In the genomic region with DNA sequence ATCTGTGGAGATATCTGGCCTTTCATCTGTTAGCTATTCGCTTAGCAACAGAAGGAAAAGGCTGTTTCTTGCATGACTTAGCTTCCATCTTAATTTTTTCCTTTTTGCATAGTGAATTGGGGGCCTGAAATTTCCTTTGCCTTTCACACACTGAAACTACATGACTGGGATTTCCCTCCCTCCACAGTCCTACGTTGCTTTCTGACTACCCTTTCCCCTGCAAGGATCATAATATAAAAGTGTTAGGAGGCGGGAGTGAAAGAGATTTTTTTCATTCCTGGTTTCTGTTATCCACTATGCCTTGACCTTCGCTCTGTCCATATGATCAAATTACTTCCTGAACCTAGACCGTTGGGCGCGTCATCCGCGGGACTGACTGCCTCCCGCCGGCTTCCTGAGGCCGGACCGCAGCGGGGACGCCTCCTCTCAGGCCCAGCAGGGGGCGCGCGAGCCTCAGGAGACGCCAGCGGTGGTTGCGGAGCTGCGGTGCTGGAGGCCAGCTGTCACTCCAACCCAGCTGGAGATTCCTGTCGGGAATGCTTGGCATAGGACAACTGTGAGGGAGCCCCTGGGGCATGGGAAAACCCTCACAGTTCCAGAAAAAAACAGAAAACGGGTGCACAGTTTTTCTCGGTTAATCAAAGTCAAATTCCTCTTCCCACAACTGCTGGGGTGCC, we compare ENCODE assay signal across 1 cellular context.
TF ChIP-seq lines count a peak whose summit lies in the region.

No MANE protein-coding gene starts in this region.

TF ChIP-seq in HepG2, 621 proteins besides CTCF, POLR2A, EP300 and RAD21 (continued from another document and continues in another):
- TF ChIP-seq, protein P1, sequence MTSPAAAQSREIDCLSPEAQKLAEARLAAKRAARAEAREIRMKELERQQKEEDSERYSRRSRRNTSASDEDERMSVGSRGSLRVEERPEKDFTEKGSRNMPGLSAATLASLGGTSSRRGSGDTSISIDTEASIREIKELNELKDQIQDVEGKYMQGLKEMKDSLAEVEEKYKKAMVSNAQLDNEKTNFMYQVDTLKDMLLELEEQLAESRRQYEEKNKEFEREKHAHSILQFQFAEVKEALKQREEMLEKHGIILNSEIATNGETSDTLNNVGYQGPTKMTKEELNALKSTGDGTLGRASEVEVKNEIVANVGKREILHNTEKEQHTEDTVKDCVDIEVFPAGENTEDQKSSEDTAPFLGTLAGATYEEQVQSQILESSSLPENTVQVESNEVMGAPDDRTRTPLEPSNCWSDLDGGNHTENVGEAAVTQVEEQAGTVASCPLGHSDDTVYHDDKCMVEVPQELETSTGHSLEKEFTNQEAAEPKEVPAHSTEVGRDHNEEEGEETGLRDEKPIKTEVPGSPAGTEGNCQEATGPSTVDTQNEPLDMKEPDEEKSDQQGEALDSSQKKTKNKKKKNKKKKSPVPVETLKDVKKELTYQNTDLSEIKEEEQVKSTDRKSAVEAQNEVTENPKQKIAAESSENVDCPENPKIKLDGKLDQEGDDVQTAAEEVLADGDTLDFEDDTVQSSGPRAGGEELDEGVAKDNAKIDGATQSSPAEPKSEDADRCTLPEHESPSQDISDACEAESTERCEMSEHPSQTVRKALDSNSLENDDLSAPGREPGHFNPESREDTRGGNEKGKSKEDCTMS (CRISPR knock-in tag; conservative IDR thresholded peaks at IDR 0.05) = no peak
- TF ChIP-seq LCORL (IDR thresholded peaks at IDR 0.05) = no peak
- TF ChIP-seq LCORL (CRISPR knock-in tag; IDR thresholded peaks at IDR 0.05) = 0 out of 2 replicates have a peak, but pooled peaks have one; percentile 35
- TF ChIP-seq, protein P2, sequence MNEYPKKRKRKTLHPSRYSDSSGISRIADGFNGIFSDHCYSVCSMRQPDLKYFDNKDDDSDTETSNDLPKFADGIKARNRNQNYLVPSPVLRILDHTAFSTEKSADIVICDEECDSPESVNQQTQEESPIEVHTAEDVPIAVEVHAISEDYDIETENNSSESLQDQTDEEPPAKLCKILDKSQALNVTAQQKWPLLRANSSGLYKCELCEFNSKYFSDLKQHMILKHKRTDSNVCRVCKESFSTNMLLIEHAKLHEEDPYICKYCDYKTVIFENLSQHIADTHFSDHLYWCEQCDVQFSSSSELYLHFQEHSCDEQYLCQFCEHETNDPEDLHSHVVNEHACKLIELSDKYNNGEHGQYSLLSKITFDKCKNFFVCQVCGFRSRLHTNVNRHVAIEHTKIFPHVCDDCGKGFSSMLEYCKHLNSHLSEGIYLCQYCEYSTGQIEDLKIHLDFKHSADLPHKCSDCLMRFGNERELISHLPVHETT (CRISPR knock-in tag; conservative IDR thresholded peaks at IDR 0.05) = no peak
- TF ChIP-seq CBX2 (IDR thresholded peaks at IDR 0.05; ENCODE audit: low read depth, low read length) = no peak
- TF ChIP-seq CBX2 (CRISPR knock-in tag; IDR thresholded peaks at IDR 0.05; ENCODE audit: low read depth) = 0 out of 2 replicates have a peak, but pooled peaks have one; percentile 86
- TF ChIP-seq ZSCAN9 (CRISPR knock-in tag; IDR thresholded peaks at IDR 0.05; ENCODE audit: borderline replicate concordance) = 0 out of 2 replicates have a peak, but pooled peaks have one; percentile 55
- no peak for TF ChIP-seq ZNF281 (CRISPR knock-in tag; IDR thresholded peaks at IDR 0.05; ENCODE audit: borderline replicate concordance)
- peak; percentile 66; the same call in 1 of the 2 replicates for TF ChIP-seq JUN (CRISPR knock-in tag; IDR thresholded peaks at IDR 0.05)
- no peak for TF ChIP-seq SMAD9 (CRISPR knock-in tag; IDR thresholded peaks at IDR 0.05)
- no peak for TF ChIP-seq RORA (CRISPR knock-in tag; IDR thresholded peaks at IDR 0.05)
- TF ChIP-seq, protein P3, sequence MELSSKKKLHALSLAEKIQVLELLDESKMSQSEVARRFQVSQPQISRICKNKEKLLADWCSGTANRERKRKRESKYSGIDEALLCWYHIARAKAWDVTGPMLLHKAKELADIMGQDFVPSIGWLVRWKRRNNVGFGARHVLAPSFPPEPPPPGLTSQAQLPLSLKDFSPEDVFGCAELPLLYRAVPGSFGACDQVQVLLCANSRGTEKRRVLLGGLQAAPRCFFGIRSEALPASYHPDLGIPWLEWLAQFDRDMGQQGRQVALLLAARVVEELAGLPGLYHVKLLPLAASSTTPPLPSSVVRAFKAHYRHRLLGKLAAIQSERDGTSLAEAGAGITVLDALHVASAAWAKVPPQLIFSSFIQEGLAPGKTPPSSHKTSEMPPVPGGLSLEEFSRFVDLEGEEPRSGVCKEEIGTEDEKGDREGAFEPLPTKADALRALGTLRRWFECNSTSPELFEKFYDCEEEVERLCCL (CRISPR knock-in tag; IDR thresholded peaks at IDR 0.05; ENCODE audit: borderline replicate concordance) = no peak
- TF ChIP-seq ZNF260 (CRISPR knock-in tag; IDR thresholded peaks at IDR 0.05; ENCODE audit: borderline replicate concordance, low read depth) = no peak
- no peak for TF ChIP-seq REL (CRISPR knock-in tag; conservative IDR thresholded peaks at IDR 0.05)
- TF ChIP-seq, protein P4, sequence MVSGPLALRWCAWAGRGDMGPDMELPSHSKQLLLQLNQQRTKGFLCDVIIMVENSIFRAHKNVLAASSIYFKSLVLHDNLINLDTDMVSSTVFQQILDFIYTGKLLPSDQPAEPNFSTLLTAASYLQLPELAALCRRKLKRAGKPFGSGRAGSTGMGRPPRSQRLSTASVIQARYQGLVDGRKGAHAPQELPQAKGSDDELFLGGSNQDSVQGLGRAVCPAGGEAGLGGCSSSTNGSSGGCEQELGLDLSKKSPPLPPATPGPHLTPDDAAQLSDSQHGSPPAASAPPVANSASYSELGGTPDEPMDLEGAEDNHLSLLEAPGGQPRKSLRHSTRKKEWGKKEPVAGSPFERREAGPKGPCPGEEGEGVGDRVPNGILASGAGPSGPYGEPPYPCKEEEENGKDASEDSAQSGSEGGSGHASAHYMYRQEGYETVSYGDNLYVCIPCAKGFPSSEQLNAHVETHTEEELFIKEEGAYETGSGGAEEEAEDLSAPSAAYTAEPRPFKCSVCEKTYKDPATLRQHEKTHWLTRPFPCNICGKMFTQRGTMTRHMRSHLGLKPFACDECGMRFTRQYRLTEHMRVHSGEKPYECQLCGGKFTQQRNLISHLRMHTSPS (CRISPR knock-in tag; IDR thresholded peaks at IDR 0.05; ENCODE audit: low read depth) = no peak
- TF ChIP-seq HDAC2 (CRISPR knock-in tag; IDR thresholded peaks at IDR 0.05) = no peak; the same call in none of the 2 replicates
- no peak for TF ChIP-seq NFRKB (IDR thresholded peaks at IDR 0.05)
- no peak for TF ChIP-seq HES4 (CRISPR knock-in tag; IDR thresholded peaks at IDR 0.05; ENCODE audit: borderline replicate concordance)
- no peak for TF ChIP-seq JUNB (CRISPR knock-in tag; IDR thresholded peaks at IDR 0.05; ENCODE audit: borderline replicate concordance)
- TF ChIP-seq, protein P5, sequence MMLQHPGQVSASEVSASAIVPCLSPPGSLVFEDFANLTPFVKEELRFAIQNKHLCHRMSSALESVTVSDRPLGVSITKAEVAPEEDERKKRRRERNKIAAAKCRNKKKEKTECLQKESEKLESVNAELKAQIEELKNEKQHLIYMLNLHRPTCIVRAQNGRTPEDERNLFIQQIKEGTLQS (CRISPR knock-in tag; IDR thresholded peaks at IDR 0.05) = 0 out of 2 replicates have a peak, but pooled peaks have one; percentile 44
- no peak for TF ChIP-seq ZSCAN22 (CRISPR knock-in tag; IDR thresholded peaks at IDR 0.05)
- TF ChIP-seq RFXAP (CRISPR knock-in tag; IDR thresholded peaks at IDR 0.05; ENCODE audit: borderline replicate concordance) = no peak
- TF ChIP-seq, protein P6, sequence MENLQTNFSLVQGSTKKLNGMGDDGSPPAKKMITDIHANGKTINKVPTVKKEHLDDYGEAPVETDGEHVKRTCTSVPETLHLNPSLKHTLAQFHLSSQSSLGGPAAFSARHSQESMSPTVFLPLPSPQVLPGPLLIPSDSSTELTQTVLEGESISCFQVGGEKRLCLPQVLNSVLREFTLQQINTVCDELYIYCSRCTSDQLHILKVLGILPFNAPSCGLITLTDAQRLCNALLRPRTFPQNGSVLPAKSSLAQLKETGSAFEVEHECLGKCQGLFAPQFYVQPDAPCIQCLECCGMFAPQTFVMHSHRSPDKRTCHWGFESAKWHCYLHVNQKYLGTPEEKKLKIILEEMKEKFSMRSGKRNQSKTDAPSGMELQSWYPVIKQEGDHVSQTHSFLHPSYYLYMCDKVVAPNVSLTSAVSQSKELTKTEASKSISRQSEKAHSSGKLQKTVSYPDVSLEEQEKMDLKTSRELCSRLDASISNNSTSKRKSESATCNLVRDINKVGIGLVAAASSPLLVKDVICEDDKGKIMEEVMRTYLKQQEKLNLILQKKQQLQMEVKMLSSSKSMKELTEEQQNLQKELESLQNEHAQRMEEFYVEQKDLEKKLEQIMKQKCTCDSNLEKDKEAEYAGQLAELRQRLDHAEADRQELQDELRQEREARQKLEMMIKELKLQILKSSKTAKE (CRISPR knock-in tag; IDR thresholded peaks at IDR 0.05; ENCODE audit: borderline replicate concordance) = no peak
- no peak for TF ChIP-seq ZC3H13 (CRISPR knock-in tag; IDR thresholded peaks at IDR 0.05)
- no peak for TF ChIP-seq ZNF570 (CRISPR knock-in tag; IDR thresholded peaks at IDR 0.05; ENCODE audit: borderline replicate concordance)
- no peak for TF ChIP-seq NFYB (CRISPR knock-in tag; IDR thresholded peaks at IDR 0.05)
- TF ChIP-seq KMT2A (CRISPR knock-in tag; IDR thresholded peaks at IDR 0.05) = no peak
- TF ChIP-seq ZNF160 (CRISPR knock-in tag; IDR thresholded peaks at IDR 0.05) = no peak; the same call in 1 of the 2 replicates
- no peak for TF ChIP-seq ZNF816 (CRISPR knock-in tag; IDR thresholded peaks at IDR 0.05; ENCODE audit: borderline replicate concordance)
- TF ChIP-seq ZNF615 (CRISPR knock-in tag; IDR thresholded peaks at IDR 0.05; ENCODE audit: borderline replicate concordance) = no peak
- peak; percentile 89; the same call in 1 of the 2 replicates for TF ChIP-seq ZNF331 (CRISPR knock-in tag; IDR thresholded peaks at IDR 0.05)
- 0 out of 2 replicates have a peak, but pooled peaks have one; percentile 50 for TF ChIP-seq ZNF280D (CRISPR knock-in tag; IDR thresholded peaks at IDR 0.05)
